In genomic region chr6:16781348-16782169, GRCh38 we compare ENCODE assay signal across 16 cellular contexts. TPM values are rescaled to one million over a fixed set of nuclear protein-coding genes. Genes with fewer than 3 reads are reported as not detected.
DNase-seq lines count a peak whose midpoint lies in the region; ATAC-seq and TF ChIP-seq lines count a peak whose summit lies in the region.
"Had no signal": no experiment of that assay in that cellular context is flagged by ENCODE, and none has a peak within 500 bp of the region (broad histone marks: within the 10 kb centered on the region; RNA-seq: fewer than 3 reads in every experiment).

No MANE protein-coding gene starts in this region.

- no peak overlapping the region for H3K4me3 ChIP-seq in AG10803 (ENCODE audit: low read length)
- no peak overlapping the region for H3K4me3 ChIP-seq in LNCaP clone FGC (ENCODE audit: low read depth, low read length)
- no peak overlapping the region for H3K4me3 ChIP-seq in right lobe of liver
- no peak overlapping the region for H3K4me3 ChIP-seq in testis

- DNase-seq in AG10803 (ENCODE audit: low read depth) = peak; percentile 38
- DNase-seq in LNCaP clone FGC (ENCODE audit: low read depth) = peak; percentile 64
- DNase-seq in cerebellum (ENCODE audit: low spot score) = peak; percentile 74
- peak; percentile 65 for DNase-seq in mucosa of gallbladder (ENCODE audit: low spot score)
- no peak for DNase-seq in right lobe of liver
- DNase-seq in testis = no peak
- DNase-seq in NK-92 treated with Interleukin-12 subunit alpha and Interleukin-12 subunit beta, amount 100 ng/mL, for 24 hours (lab: John Stamatoyannopoulos, UW) = no peak
- DNase-seq: activated CD4-positive, CD25-positive, alpha-beta regulatory T cell; activated effector memory CD4-positive, alpha-beta T cell treated with Interleukin-2 at 50 U/mL for 16 hours; cortex of kidney; GOT3; kidney glomerular epithelial cell; NCI-H146; NCI-H510A treated with DMSO at 0.1 percent for 48 hours had no signal

- 73% methylated on average over 2 of the region's 8 CpGs for WGBS in right lobe of liver (ENCODE audit: insufficient coverage, low coverage, low lambda C conversion rate, missing lambda C conversion rate)
- WGBS in testis, 2 donors = 75 to 84% methylated on average over 8 of the region's 8 CpGs

- ATAC-seq in right lobe of liver = no peak
- ATAC-seq in HG03175 (IDR thresholded peaks at IDR 0.05; ENCODE audit: unreplicated experiment) = no peak

- H3K36me3 ChIP-seq in right lobe of liver (no peaks in the 10 kb centered on the region), testis (ENCODE audit: low read depth, missing control alignments) (no peaks in the 10 kb centered on the region)

- no peaks in the 10 kb centered on the region for H3K9me3 ChIP-seq in right lobe of liver
- no peaks in the 10 kb centered on the region for H3K9me3 ChIP-seq in testis

- no peak for TF ChIP-seq POLR2A in right lobe of liver (IDR thresholded peaks at IDR 0.05)
- TF ChIP-seq POLR2A in testis (IDR thresholded peaks at IDR 0.05) = no peak

- TF ChIP-seq CTCF in AG10803 (conservative IDR thresholded peaks at IDR 0.05; ENCODE audit: low read length) (no peak), LNCaP clone FGC (IDR thresholded peaks at IDR 0.05; ENCODE audit: control insufficient read depth, extremely low read depth, insufficient read depth) (no peak), right lobe of liver (IDR thresholded peaks at IDR 0.05) (no peak), testis (IDR thresholded peaks at IDR 0.05) (no peak)

- no peak overlapping the region for H3K27ac ChIP-seq in right lobe of liver
- no peak overlapping the region for H3K27ac ChIP-seq in testis
- H3K27ac ChIP-seq: KMS-11 had no signal

- intact Hi-C loops in right lobe of liver (cut with DNase I) (no loop called here), testis (cut with DNase I; ENCODE audit: low total_unique reads) (no loop called here)

- H3K27me3 ChIP-seq in right lobe of liver (no peaks in the 10 kb centered on the region), testis (no peaks in the 10 kb centered on the region)

- peaks cover 0 to 2% (median 0%) of the 10 kb centered on the region in 4 donors for H3K4me1 ChIP-seq in right lobe of liver
- no peaks in the 10 kb centered on the region for H3K4me1 ChIP-seq in testis

RNA-seq across cellular contexts. Expression of gene ATXN1, which starts 20.3 kb away (rescaled TPM):
- total RNA-seq in cerebellum = 38.8 TPM
- total RNA-seq in mucosa of gallbladder = 71.0 TPM
- 10 to 100 TPM; 23.2 to 28.7 (median 25.0) TPM for total RNA-seq in right lobe of liver
- 10 to 100 TPM; 64.3 to 84.1 TPM for total RNA-seq in testis
- polyA plus RNA-seq in testis (ENCODE audit: insufficient read depth, low read depth, low replicate concordance) = 12.8 TPM

Comparison
In these comparisons a context has a peak if more than half of its experiments do, and no peak if none do; other contexts are left out.
1. DNase-seq: peak in AG10803 (single experiment), LNCaP clone FGC (single experiment), cerebellum (single experiment) and mucosa of gallbladder (single experiment); none in right lobe of liver (0 of 3), testis (single experiment) and NK-92 treated with Interleukin-12 subunit alpha and Interleukin-12 subunit beta, amount 100 ng/mL, for 24 hours (single experiment).